Comparison of ENCODE assay signal across 7 cellular contexts in the genomic region with DNA sequence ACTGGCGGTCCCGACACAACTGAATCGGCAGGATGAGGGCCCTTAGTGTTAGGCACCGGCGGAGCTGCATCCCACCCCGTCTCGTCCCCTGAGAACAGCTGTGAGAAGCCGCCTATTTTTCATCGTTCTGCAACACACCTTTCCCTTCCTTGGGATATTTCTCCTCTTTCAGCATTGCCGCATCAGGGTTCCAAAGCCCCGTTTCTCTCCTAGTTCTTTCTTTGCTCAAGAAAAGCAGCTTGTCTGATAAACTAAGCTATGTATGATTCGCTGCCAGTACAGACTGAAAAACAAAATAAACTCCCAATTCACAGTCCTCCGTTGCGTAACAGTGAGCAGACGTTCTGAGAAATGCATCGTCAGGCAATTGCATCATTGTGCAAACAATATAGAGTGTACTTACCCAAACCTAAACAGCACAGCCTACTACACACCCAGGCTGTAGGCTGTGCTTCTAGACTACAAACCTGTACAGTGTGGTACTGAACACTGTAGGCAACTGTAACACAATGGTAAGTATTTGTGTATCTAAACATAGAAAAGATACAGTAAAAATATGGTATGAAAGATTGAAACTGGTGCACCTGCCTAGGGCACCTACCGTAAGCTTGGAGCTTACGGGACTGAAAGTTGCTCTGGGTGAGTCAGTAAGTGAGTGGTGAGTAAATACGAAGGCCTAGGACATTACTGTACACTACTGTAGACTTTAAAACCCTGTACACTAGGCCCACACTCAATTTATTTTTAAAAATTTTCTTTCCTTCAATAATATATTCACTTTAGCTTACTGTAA. TPM values are rescaled to one million over a fixed set of nuclear protein-coding genes. Genes with fewer than 3 reads are reported as not detected.
DNase-seq lines count a peak whose midpoint lies in the region; ATAC-seq and TF ChIP-seq lines count a peak whose summit lies in the region.

No MANE protein-coding gene starts in this region.

- no peaks in the 10 kb centered on the region for H3K4me1 Mint-ChIP-seq in progenitor cell of endocrine pancreas (ENCODE audit: low read depth)

- no peaks in the 10 kb centered on the region for H3K9me3 Mint-ChIP-seq in progenitor cell of endocrine pancreas (ENCODE audit: low read depth)

- DNase-seq in SHP77 treated with DMSO at 0.1 percent for 48 hours (lab: John Stamatoyannopoulos, UW) = peak; percentile 85
- peak; percentile 88 for DNase-seq in fibroblast of mammary gland (ENCODE audit: low read depth)
- DNase-seq in progenitor cell of endocrine pancreas (ENCODE audit: low spot score, unreplicated experiment) = no peak

- ATAC-seq in HG03159 (IDR thresholded peaks at IDR 0.05; ENCODE audit: unreplicated experiment) = peak; percentile 2
- ATAC-seq in GM19023 (IDR thresholded peaks at IDR 0.05; ENCODE audit: unreplicated experiment) = no peak
- ATAC-seq in GM18517 (IDR thresholded peaks at IDR 0.05; ENCODE audit: unreplicated experiment) = no peak
- ATAC-seq in HG02840 (IDR thresholded peaks at IDR 0.05; ENCODE audit: low FRiP score, unreplicated experiment) = no peak

- H3K27ac Mint-ChIP-seq in progenitor cell of endocrine pancreas = peak overlapping the region; percentile 89

- peak overlapping the region; percentile 74 for H3K4me3 ChIP-seq in fibroblast of mammary gland (ENCODE audit: control insufficient read depth, low read depth, low read length)

- H3K4me3 Mint-ChIP-seq in progenitor cell of endocrine pancreas (ENCODE audit: low read depth) = peak overlapping the region; percentile 85

- H3K36me3 Mint-ChIP-seq in progenitor cell of endocrine pancreas (ENCODE audit: insufficient read depth) = no peaks in the 10 kb centered on the region

- TF ChIP-seq CTCF in fibroblast of mammary gland (conservative IDR thresholded peaks at IDR 0.05; ENCODE audit: control insufficient read depth, insufficient read depth, low read depth, low read length) (no peak), progenitor cell of endocrine pancreas (IDR thresholded peaks at IDR 0.05; ENCODE audit: unreplicated experiment) (no peak)

- peaks cover 35% of the 10 kb centered on the region for H3K27me3 Mint-ChIP-seq in progenitor cell of endocrine pancreas

RNA-seq across cellular contexts. Expression of a gene that starts 8.9 kb away (rescaled TPM):
- 3.5 and 4.7 TPM in 2 replicates for total RNA-seq in progenitor cell of endocrine pancreas
